In the genomic region with DNA sequence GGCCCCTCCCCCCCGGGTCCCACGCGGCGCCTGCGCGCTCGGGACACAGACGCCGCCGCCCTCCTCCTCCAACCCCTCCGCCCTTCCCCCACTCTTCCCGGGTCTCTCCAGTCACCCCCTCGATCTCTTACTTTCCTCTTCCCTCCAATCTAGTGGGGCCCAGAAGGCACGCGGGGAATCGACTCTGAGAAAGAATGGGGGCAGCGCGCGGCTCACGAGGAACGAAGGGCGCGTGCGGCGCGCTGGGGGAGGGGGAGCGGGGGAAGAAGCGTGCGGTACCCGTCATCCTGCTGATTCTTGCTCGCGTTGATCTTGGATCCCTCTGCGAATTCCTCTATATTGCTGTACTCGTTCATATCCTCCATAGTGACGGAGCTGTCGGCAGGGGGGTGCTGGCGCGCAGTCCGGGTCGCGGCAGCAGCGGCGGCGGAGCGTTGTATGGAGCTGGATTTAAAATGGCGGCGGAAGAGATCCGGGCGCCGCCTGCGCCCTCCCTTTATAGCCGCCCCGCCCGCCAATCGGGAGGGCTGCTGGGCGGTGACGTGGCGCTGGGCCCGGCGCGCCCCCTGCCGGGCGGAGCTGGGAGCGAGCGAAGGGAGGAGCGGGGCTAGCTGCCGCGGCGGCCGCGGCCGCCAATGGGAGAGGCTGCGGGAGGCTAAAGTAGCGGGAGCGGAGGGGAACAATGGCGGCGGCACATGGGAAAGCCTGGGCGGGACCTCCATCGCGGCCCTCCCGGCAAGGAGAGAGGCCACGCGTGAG, we compare ENCODE assay signal across 8 cellular contexts. TPM values are rescaled to one million over a fixed set of nuclear protein-coding genes. Genes with fewer than 3 reads are reported as not detected.
DNase-seq lines count a peak whose midpoint lies in the region; ATAC-seq and TF ChIP-seq lines count a peak whose summit lies in the region.

No MANE protein-coding gene starts in this region.

- no peaks in the 10 kb centered on the region for H3K27me3 Mint-ChIP-seq in endodermal cell (ENCODE audit: insufficient read depth)

- H3K9me3 ChIP-seq in endodermal cell (ENCODE audit: control insufficient read depth, low read length): no peaks in the 10 kb centered on the region

- H3K4me3 Mint-ChIP-seq in endodermal cell: peak overlapping the region; percentile 100

- H3K4me1 ChIP-seq in endodermal cell (ENCODE audit: control insufficient read depth, insufficient read depth, low read length): no peaks in the 10 kb centered on the region

- peak overlapping the region; percentile 100 for H3K27ac Mint-ChIP-seq in endodermal cell

- peaks cover 47% of the 10 kb centered on the region for H3K36me3 ChIP-seq in endodermal cell (ENCODE audit: control insufficient read depth, insufficient read depth, low read length)

- peaks cover 40% of the 10 kb centered on the region for H3K4me1 Mint-ChIP-seq in endodermal cell

- 0% methylated on average over 19 to 83 of the region's 83 CpGs for WGBS in endodermal cell (ENCODE audit: insufficient coverage in 1 of 2, insufficient read length in 1 of 2), 2 experiments

- H3K36me3 Mint-ChIP-seq in endodermal cell (ENCODE audit: low read depth): peaks cover 62% of the 10 kb centered on the region

- TF ChIP-seq CTCF in endodermal cell (conservative IDR thresholded peaks at IDR 0.05): peak; percentile 98

- peak; percentile 97 for DNase-seq in D341Med (ENCODE audit: low spot score)
- DNase-seq in HUDEP-2 (lab: John Stamatoyannopoulos, UW; ENCODE audit: unreplicated experiment in 76 of 76): peak in 74 of 76 experiments; percentile 31 to 95 (median 84)
- peak; percentile 85 for DNase-seq in NOMO-1 treated with DMSO at 0.1 percent for 48 hours (lab: John Stamatoyannopoulos, UW; ENCODE audit: unreplicated experiment)
- DNase-seq in activated CD8-positive, alpha-beta memory T cell treated with anti-CD3 and anti-CD28 coated beads, Interleukin-2, amount 50 U/mL, for 1 hour (ENCODE audit: extremely low read depth): peak; percentile 68
- DNase-seq in endodermal cell: peak; percentile 98
- peak; percentile 91 for DNase-seq in middle frontal gyrus (ENCODE audit: extremely low spot score, low spot score)
- peak; percentile 85 to 91 for DNase-seq in stimulated activated CD8-positive, alpha-beta memory T cell treated with anti-CD3 and anti-CD28 coated beads, Interleukin-2, amount 100 ng/mL, for 48 hours (ENCODE audit: low read depth in 2 of 2)

- H3K9ac ChIP-seq in endodermal cell (ENCODE audit: extremely low read depth, low read length, poor library complexity, severe bottlenecking): peak overlapping the region; percentile 99

- H3K9me3 Mint-ChIP-seq in endodermal cell: no peaks in the 10 kb centered on the region

- peak overlapping the region; percentile 91 for H3K4me3 ChIP-seq in endodermal cell (ENCODE audit: low read length)

- ATAC-seq in GM21390 (IDR thresholded peaks at IDR 0.05; ENCODE audit: unreplicated experiment): peak; percentile 47

- H3K27ac ChIP-seq in endodermal cell (ENCODE audit: low read depth, low read length): peak overlapping the region; percentile 99

- H3K27me3 ChIP-seq in endodermal cell (ENCODE audit: control insufficient read depth, insufficient read depth, low read length, poor library complexity, severe bottlenecking): no peaks in the 10 kb centered on the region

RNA-seq across cellular contexts. Expression of a gene that starts 1.1 kb away (rescaled TPM):
- total RNA-seq in endodermal cell: 100 to 1,000 TPM; 368 to 383 TPM
- 443 TPM for polyA plus RNA-seq in endodermal cell (2013, experiment 1 of 2)
- polyA plus RNA-seq in endodermal cell (2013, experiment 2 of 2): 434 TPM

RNA-seq across cellular contexts. Expression of a gene that starts 1.2 kb away (rescaled TPM):
- 10 to 100 TPM; 47.1 to 57.3 TPM for total RNA-seq in endodermal cell
- polyA plus RNA-seq in endodermal cell (2013, experiment 1 of 2): 53.9 TPM
- polyA plus RNA-seq in endodermal cell (2013, experiment 2 of 2): 50.4 TPM

RNA-seq across cellular contexts. Expression of a gene that starts 55.4 kb away (rescaled TPM):
- total RNA-seq in endodermal cell: 100 to 1,000 TPM; 462 to 562 TPM
- polyA plus RNA-seq in endodermal cell (2013, experiment 1 of 2): 407 TPM
- 365 TPM for polyA plus RNA-seq in endodermal cell (2013, experiment 2 of 2)

Comparison
In these comparisons a context has a peak if more than half of its experiments do, and no peak if none do; other contexts are left out.
1. Peak in every context shown above with its lines: DNase-seq, ATAC-seq, H3K4me3 ChIP-seq and H3K27ac ChIP-seq.